In genomic region chr20:62545271-62545670, GRCh38 we compare ENCODE assay signal across 8 cellular contexts.
"Had no signal": no experiment of that assay in that cellular context is flagged by ENCODE, and none has a peak within 500 bp of the region (broad histone marks: within the 10 kb centered on the region; RNA-seq: fewer than 3 reads in every experiment).

No MANE protein-coding gene starts in this region.

- H3K4me3 ChIP-seq: GM12878 had no signal

- FAIRE-seq: G401.6, GM12878, GM12891, GM12892, GM18507, GM19239 had no signal

- ATAC-seq: GM12878 had no signal

- DNase-seq: GDM1, GF-D8 had no signal
